ENCODE assay signal across 12 cellular contexts in the genomic region with DNA sequence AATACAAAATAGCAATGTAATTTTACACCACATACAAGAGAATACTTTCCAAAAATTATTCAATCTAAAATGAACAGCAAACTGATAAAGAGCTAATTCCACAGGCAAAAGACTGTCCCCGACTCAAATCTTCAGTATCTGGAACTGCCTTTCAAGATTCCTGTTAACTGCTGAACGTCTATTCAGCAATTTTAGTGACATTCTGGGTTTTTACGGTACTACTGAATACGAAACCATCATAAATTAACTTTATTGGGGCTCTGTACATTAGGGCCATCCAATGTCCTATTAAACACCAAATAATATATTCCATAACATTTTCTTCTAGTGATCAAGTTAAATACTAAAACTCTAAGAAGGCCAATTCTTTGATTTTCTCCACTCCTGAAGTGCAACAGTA. TPM values are rescaled to one million over a fixed set of nuclear protein-coding genes. Genes with fewer than 3 reads are reported as not detected.
A peak's percentile ranks its signal among the peaks of the same experiment; 100 is the strongest.
DNase-seq lines count a peak whose midpoint lies in the region; ATAC-seq and TF ChIP-seq lines count a peak whose summit lies in the region.
"Had no signal": no experiment of that assay in that cellular context is flagged by ENCODE, and none has a peak within 500 bp of the region (broad histone marks: within the 10 kb centered on the region; RNA-seq: fewer than 3 reads in every experiment).

No MANE protein-coding gene starts in this region.

- H3K36me3 Mint-ChIP-seq in Caco-2 (ENCODE audit: insufficient read depth, unreplicated experiment) (peaks cover 39% of the 10 kb centered on the region), endothelial cell (ENCODE audit: low read depth, unreplicated experiment) (peaks cover 8% of the 10 kb centered on the region)

- H3K9me3 ChIP-seq in Caco-2 (no peaks in the 10 kb centered on the region), PC-9 (ENCODE audit: insufficient read depth, low read depth) (no peaks in the 10 kb centered on the region), ovary (no peaks in the 10 kb centered on the region), spleen (no peaks in the 10 kb centered on the region)

- H3K27ac ChIP-seq in PC-9, result no peak overlapping the region
- no peak overlapping the region for H3K27ac ChIP-seq in ovary
- H3K27ac ChIP-seq in spleen, result no peak overlapping the region

- no peak for TF ChIP-seq POLR2A in ovary (IDR thresholded peaks at IDR 0.05)
- TF ChIP-seq POLR2A in spleen (IDR thresholded peaks at IDR 0.05), result no peak

- no peak overlapping the region for H3K27ac Mint-ChIP-seq in Caco-2 (ENCODE audit: unreplicated experiment)
- peak overlapping the region; percentile 99 for H3K27ac Mint-ChIP-seq in endothelial cell (ENCODE audit: unreplicated experiment)

- H3K4me1 ChIP-seq in Caco-2 (peaks cover 10% of the 10 kb centered on the region; the same call in 1 of the 2 replicates), PC-9 (replicated peaks; ENCODE audit: insufficient read depth) (peaks cover 21% of the 10 kb centered on the region), ovary (ENCODE audit: insufficient read depth) (peaks cover 1% of the 10 kb centered on the region), spleen (peaks cover 20 to 57% (median 33%) of the 10 kb centered on the region in 6 donors)

- H3K4me3 ChIP-seq in Caco-2 (ENCODE audit: low read depth, low read length) (no peak overlapping the region), PC-9 (peak overlapping the region; percentile 66; the same call in 1 of the 2 replicates), ovary (peak overlapping the region; percentile 99), spleen (peak overlapping the region in 2 of 8 donors; percentile 99)

- H3K27me3 ChIP-seq in Caco-2 (replicated peaks; ENCODE audit: control insufficient read depth, insufficient read depth, low read length) (no peaks in the 10 kb centered on the region), PC-9 (ENCODE audit: insufficient read depth, low read depth) (no peaks in the 10 kb centered on the region), ovary (no peaks in the 10 kb centered on the region), spleen (replicated peaks in 1 of 7) (no peaks in the 10 kb centered on the region)

- H3K79me2 ChIP-seq in PC-9 (ENCODE audit: low read depth), result peaks cover 36% of the 10 kb centered on the region

- BruUV-seq in Caco-2 (replicated peaks; lab: Mats Ljungman, UMichigan), result no TSS peak
- no TSS peak for BruUV-seq in PC-9 (replicated peaks; lab: Mats Ljungman, UMichigan)

- peak overlapping the region; percentile 98; the same call in 1 of the 2 replicates for H2AFZ ChIP-seq in PC-9

- H3K4me2 ChIP-seq in PC-9, result peak overlapping the region; percentile 94

- POLR2A ChIA-PET in Caco-2 (lab: Charles Lee) (no interaction called here), PC-9 (lab: Charles Lee; ENCODE audit: unreplicated experiment) (no interaction called here)

- H4K20me1 ChIP-seq in PC-9 (ENCODE audit: insufficient read depth), result peaks cover 14% of the 10 kb centered on the region; the same call in 1 of the 2 replicates

- H3K9me2 ChIP-seq in PC-9 (ENCODE audit: insufficient read depth), result no peaks in the 10 kb centered on the region

- H3K36me3 ChIP-seq in Caco-2 (ENCODE audit: control insufficient read depth, insufficient read depth, low read length) (no peaks in the 10 kb centered on the region), PC-9 (ENCODE audit: low read depth) (no peaks in the 10 kb centered on the region), ovary (no peaks in the 10 kb centered on the region), spleen (no peaks in the 10 kb centered on the region)

- ATAC-seq in GM19395 (IDR thresholded peaks at IDR 0.05; ENCODE audit: unreplicated experiment), result no peak

- intact Hi-C loops in Caco-2 (cut with micrococcal nuclease; ENCODE audit: unreplicated experiment) (loop anchor here (5.0 kb wide), 2 partner anchors 53 to 117 kb away; a partner anchor contains a TSS), PC-9 (cut with micrococcal nuclease; ENCODE audit: unreplicated experiment) (no loop called here), ovary (cut with DNase I) (no loop called here), spleen (cut with DNase I; ENCODE audit: low total_unique reads) (loop anchor here (10.0 kb wide), 1 partner anchor 115 kb away; no protein-coding TSS in a partner anchor)

- H3K4me3 Mint-ChIP-seq in Caco-2 (ENCODE audit: unreplicated experiment), result peak overlapping the region; percentile 99
- H3K4me3 Mint-ChIP-seq in endothelial cell (ENCODE audit: unreplicated experiment), result peak overlapping the region; percentile 99

- no peak for TF ChIP-seq EP300 in ovary (IDR thresholded peaks at IDR 0.05)

- H3K9me3 Mint-ChIP-seq in Caco-2 (ENCODE audit: unreplicated experiment) (no peaks in the 10 kb centered on the region), endothelial cell (ENCODE audit: unreplicated experiment) (no peaks in the 10 kb centered on the region)

- DNase-seq in Caco-2 (no peak), PC-9 (no peak), endothelial cell (ENCODE audit: low spot score) (no peak), ovary (no peak), NCI-H2107 (lab: John Stamatoyannopoulos, UW) (no peak), NCI-H1694 treated with DMSO at 0.1 percent for 48 hours (lab: John Stamatoyannopoulos, UW) (no peak), spleen (no peak)
- DNase-seq: GF-D8, hippocampal formation, NCI-H1105, SIG-M5 had no signal

- TF ChIP-seq CTCF in Caco-2 (IDR thresholded peaks at IDR 0.05; ENCODE audit: insufficient read depth in 1 of 2, low read depth in 1 of 2, low read length in 1 of 2, severe bottlenecking in 1 of 2, unreplicated experiment in 1 of 2), result no peak
- no peak for TF ChIP-seq CTCF in PC-9 (conservative IDR thresholded peaks at IDR 0.05)
- TF ChIP-seq CTCF in endothelial cell (IDR thresholded peaks at IDR 0.05; ENCODE audit: unreplicated experiment), result no peak
- TF ChIP-seq CTCF in ovary (IDR thresholded peaks at IDR 0.05), result no peak
- no peak for TF ChIP-seq CTCF in spleen (IDR thresholded peaks at IDR 0.05 in 8 of 11, conservative IDR thresholded peaks at IDR 0.05 in 3 of 11)

- H3K4me1 Mint-ChIP-seq in Caco-2 (ENCODE audit: low read depth, unreplicated experiment) (peaks cover 12% of the 10 kb centered on the region), endothelial cell (ENCODE audit: unreplicated experiment) (peaks cover 9% of the 10 kb centered on the region)

- CTCF ChIA-PET in Caco-2 (lab: Charles Lee), result no interaction called here
- CTCF ChIA-PET in PC-9 (lab: Charles Lee), result no interaction called here

- H3F3A ChIP-seq in PC-9 (ENCODE audit: insufficient read depth, low read depth), result peaks cover 14% of the 10 kb centered on the region

- H3K27me3 Mint-ChIP-seq in Caco-2 (ENCODE audit: insufficient read depth, unreplicated experiment), result no peaks in the 10 kb centered on the region
- H3K27me3 Mint-ChIP-seq in endothelial cell (ENCODE audit: unreplicated experiment), result peaks cover 10% of the 10 kb centered on the region

- 56 to 58% (median 57%) methylated on average over 4 of the region's 4 CpGs for WGBS in ovary, 3 donors
- WGBS in spleen, 5 donors, result 61 to 76% (median 68%) methylated on average over 4 of the region's 4 CpGs

RNA-seq across cellular contexts. Expression of a gene that starts 1.6 kb away (rescaled TPM):
- total RNA-seq in Caco-2 (2022) (11.2 and 12.6 TPM in 2 replicates), PC-9 (2021) (18.8 and 20.2 TPM in 2 replicates), endothelial cell (ENCODE audit: unreplicated experiment) (26.6 TPM), ovary (10 to 100 TPM; 12.7 to 25.2 (median 18.5) TPM), spleen (10 to 100 TPM; 23.4 to 28.0 (median 24.3) TPM)
- polyA plus RNA-seq in ovary (10 to 100 TPM in 1 of 2 donors, 1 to 10 TPM in 1; 4.7 to 16.6 TPM), spleen (1 to 10 TPM; 1.9 to 3.6 (median 2.2) TPM)

RNA-seq across cellular contexts. Expression of a gene that starts 51.3 kb away (rescaled TPM):
- total RNA-seq in Caco-2 (2022) (58.9 and 62.2 TPM in 2 replicates), PC-9 (2021) (23.2 and 35.7 TPM in 2 replicates), endothelial cell (ENCODE audit: unreplicated experiment) (45.8 TPM), ovary (10 to 100 TPM; 15.6 to 43.7 (median 34.1) TPM), spleen (10 to 100 TPM; 29.7 to 43.9 (median 39.1) TPM)
- polyA plus RNA-seq in ovary (10 to 100 TPM; 11.0 to 32.0 TPM), spleen (10 to 100 TPM in 1 of 3 donors, 1 to 10 TPM in 2; 4.4 to 10.2 (median 4.9) TPM)

Comparison
In these comparisons a context has a peak if more than half of its experiments do, and no peak if none do; other contexts are left out.
1. intact Hi-C loops: an anchor here in Caco-2 (5.0 kb wide) and spleen (10.0 kb wide); none called in PC-9 and ovary.